8 cellular contexts compared by ENCODE assay signal in the genomic region with DNA sequence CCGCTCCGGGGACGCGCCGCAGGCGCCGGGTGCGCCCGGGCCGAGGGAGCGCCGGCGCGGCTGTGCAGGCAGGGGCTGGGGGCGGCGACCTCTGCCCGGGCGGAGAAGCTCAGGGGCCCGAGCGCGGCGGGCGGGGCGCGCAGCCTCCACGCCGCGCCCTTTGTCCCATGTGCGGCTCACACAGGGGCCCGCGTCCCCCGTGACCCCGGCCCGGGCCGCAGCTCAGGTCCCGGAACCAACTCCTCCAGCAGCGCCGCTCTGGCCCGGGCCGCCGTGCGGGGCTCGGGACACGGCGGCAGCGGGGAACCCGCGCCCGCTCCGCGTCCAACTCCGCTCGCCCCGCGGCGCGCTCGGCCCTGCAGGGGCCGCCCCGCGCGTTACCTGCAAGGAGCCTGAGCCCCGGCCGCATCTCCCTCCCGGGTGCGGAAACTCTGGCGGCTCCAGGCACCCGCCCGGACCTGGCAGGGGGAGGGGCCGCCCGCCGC. TPM values are rescaled to one million over a fixed set of nuclear protein-coding genes. Genes with fewer than 3 reads are reported as not detected.
DNase-seq lines count a peak whose midpoint lies in the region; ATAC-seq and TF ChIP-seq lines count a peak whose summit lies in the region.

A gene with protein sequence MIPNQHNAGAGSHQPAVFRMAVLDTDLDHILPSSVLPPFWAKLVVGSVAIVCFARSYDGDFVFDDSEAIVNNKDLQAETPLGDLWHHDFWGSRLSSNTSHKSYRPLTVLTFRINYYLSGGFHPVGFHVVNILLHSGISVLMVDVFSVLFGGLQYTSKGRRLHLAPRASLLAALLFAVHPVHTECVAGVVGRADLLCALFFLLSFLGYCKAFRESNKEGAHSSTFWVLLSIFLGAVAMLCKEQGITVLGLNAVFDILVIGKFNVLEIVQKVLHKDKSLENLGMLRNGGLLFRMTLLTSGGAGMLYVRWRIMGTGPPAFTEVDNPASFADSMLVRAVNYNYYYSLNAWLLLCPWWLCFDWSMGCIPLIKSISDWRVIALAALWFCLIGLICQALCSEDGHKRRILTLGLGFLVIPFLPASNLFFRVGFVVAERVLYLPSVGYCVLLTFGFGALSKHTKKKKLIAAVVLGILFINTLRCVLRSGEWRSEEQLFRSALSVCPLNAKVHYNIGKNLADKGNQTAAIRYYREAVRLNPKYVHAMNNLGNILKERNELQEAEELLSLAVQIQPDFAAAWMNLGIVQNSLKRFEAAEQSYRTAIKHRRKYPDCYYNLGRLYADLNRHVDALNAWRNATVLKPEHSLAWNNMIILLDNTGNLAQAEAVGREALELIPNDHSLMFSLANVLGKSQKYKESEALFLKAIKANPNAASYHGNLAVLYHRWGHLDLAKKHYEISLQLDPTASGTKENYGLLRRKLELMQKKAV (minus strand): TSS at position 433 of the 485 bp plus-strand sequence. CDS start 4,433 bp downstream, outside the sequence.

- ATAC-seq in HG03060 (IDR thresholded peaks at IDR 0.05; ENCODE audit: low read depth, unreplicated experiment) (peak; percentile 18), SK-N-SH treated with all-trans-retinoic acid at 6 μM for 48 hours (peak; percentile 26)

- peak within 1 kb of the TSS; percentile 77 for H3K27ac ChIP-seq in neural cell (ENCODE audit: low read length)

- no peaks in the 10 kb centered on the region for H4K20me1 ChIP-seq in neural cell (ENCODE audit: insufficient read depth)

- peaks cover 24% of the 10 kb centered on the region for H3K27me3 Mint-ChIP-seq in endothelial cell (ENCODE audit: unreplicated experiment)

- peak within 1 kb of the TSS; percentile 94 for H3K4me3 ChIP-seq in neural cell (ENCODE audit: low read length)

- DNase-seq in stimulated activated CD8-positive, alpha-beta memory T cell treated with anti-CD3 and anti-CD28 coated beads, Interleukin-15, amount 100 ng/mL, for 1 hour (ENCODE audit: low read depth), result peak; percentile 7
- DNase-seq in stimulated activated CD8-positive, alpha-beta memory T cell treated with anti-CD3 and anti-CD28 coated beads, Interleukin-4, amount 100 ng/mL, for 48 hours, result no peak
- peak; percentile 44 for DNase-seq in endothelial cell (ENCODE audit: low spot score)
- no peak for DNase-seq in dedifferentiated amniotic fluid mesenchymal stem cell (ENCODE audit: extremely low spot score)
- DNase-seq in central memory CD4-positive, alpha-beta T cell, result no peak

- no peaks in the 10 kb centered on the region for H3K9me3 ChIP-seq in neural cell (ENCODE audit: low read length)

- H3K4me1 Mint-ChIP-seq in endothelial cell (ENCODE audit: unreplicated experiment), result peaks cover 28% of the 10 kb centered on the region

- peak within 1 kb of the TSS; percentile 83 for H3K4me2 ChIP-seq in neural cell (ENCODE audit: low read length)

- TF ChIP-seq CTCF in endothelial cell (IDR thresholded peaks at IDR 0.05; ENCODE audit: unreplicated experiment) (no peak), neural cell (IDR thresholded peaks at IDR 0.05; ENCODE audit: poor library complexity, severe bottlenecking) (no peak)

- H3K9me3 Mint-ChIP-seq in endothelial cell (ENCODE audit: unreplicated experiment), result no peaks in the 10 kb centered on the region

- H3K79me2 ChIP-seq in neural cell (replicated peaks; ENCODE audit: insufficient read depth, low read length), result peaks cover 43% of the 10 kb centered on the region

- TF ChIP-seq EP300 in neural cell (conservative IDR thresholded peaks at IDR 0.05; ENCODE audit: poor library complexity, severe bottlenecking), result no peak

- H3K27me3 ChIP-seq in neural cell (ENCODE audit: insufficient read depth, low read depth, low read length), result no peaks in the 10 kb centered on the region

- H3K4me3 Mint-ChIP-seq in endothelial cell (ENCODE audit: unreplicated experiment), result peak within 1 kb of the TSS; percentile 99

- H3K27ac Mint-ChIP-seq in endothelial cell (ENCODE audit: unreplicated experiment), result peak within 1 kb of the TSS; percentile 91

- H3F3A ChIP-seq in neural cell (ENCODE audit: insufficient read depth, low read length, poor library complexity, severe bottlenecking), result no peaks in the 10 kb centered on the region

- peak within 1 kb of the TSS; percentile 76 for H3K9ac ChIP-seq in neural cell (ENCODE audit: low read length)

- peak; percentile 7 for TF ChIP-seq RAD21 in neural cell (conservative IDR thresholded peaks at IDR 0.05)

- no peaks in the 10 kb centered on the region for H3K36me3 ChIP-seq in neural cell (ENCODE audit: insufficient read depth, low read length)

- H3K36me3 Mint-ChIP-seq in endothelial cell (ENCODE audit: low read depth, unreplicated experiment), result peaks cover 17% of the 10 kb centered on the region

- no peaks in the 10 kb centered on the region for H3K9me2 ChIP-seq in neural cell (ENCODE audit: insufficient read depth, low read length)

- H2AFZ ChIP-seq in neural cell (ENCODE audit: low read depth, low read length), result peak within 1 kb of the TSS; percentile 60

TF ChIP-seq in SK-N-SH treated with all-trans-retinoic acid at 6 μM for 48 hours, 23 proteins besides CTCF, POLR2A, EP300 and RAD21 (continues in another document):
- TF ChIP-seq ZNF565 (CRISPR knock-in tag; conservative IDR thresholded peaks at IDR 0.05; ENCODE audit: low read depth) (no peak), CSDC2 (CRISPR knock-in tag; IDR thresholded peaks at IDR 0.05) (no peak)
- TF ChIP-seq, protein P1, sequence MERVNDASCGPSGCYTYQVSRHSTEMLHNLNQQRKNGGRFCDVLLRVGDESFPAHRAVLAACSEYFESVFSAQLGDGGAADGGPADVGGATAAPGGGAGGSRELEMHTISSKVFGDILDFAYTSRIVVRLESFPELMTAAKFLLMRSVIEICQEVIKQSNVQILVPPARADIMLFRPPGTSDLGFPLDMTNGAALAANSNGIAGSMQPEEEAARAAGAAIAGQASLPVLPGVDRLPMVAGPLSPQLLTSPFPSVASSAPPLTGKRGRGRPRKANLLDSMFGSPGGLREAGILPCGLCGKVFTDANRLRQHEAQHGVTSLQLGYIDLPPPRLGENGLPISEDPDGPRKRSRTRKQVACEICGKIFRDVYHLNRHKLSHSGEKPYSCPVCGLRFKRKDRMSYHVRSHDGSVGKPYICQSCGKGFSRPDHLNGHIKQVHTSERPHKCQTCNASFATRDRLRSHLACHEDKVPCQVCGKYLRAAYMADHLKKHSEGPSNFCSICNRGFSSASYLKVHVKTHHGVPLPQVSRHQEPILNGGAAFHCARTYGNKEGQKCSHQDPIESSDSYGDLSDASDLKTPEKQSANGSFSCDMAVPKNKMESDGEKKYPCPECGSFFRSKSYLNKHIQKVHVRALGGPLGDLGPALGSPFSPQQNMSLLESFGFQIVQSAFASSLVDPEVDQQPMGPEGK (CRISPR knock-in tag; IDR thresholded peaks at IDR 0.05; ENCODE audit: borderline replicate concordance), result no peak

TF ChIP-seq in neural cell, 6 proteins besides CTCF, POLR2A, EP300 and RAD21:
- TF ChIP-seq MXI1 (conservative IDR thresholded peaks at IDR 0.05; ENCODE audit: poor library complexity, severe bottlenecking) (no peak), SMC3 (conservative IDR thresholded peaks at IDR 0.05; ENCODE audit: poor library complexity) (peak; percentile 11), POLR2AphosphoS5 (IDR thresholded peaks at IDR 0.05) (no peak)
- TF ChIP-seq, protein P2, sequence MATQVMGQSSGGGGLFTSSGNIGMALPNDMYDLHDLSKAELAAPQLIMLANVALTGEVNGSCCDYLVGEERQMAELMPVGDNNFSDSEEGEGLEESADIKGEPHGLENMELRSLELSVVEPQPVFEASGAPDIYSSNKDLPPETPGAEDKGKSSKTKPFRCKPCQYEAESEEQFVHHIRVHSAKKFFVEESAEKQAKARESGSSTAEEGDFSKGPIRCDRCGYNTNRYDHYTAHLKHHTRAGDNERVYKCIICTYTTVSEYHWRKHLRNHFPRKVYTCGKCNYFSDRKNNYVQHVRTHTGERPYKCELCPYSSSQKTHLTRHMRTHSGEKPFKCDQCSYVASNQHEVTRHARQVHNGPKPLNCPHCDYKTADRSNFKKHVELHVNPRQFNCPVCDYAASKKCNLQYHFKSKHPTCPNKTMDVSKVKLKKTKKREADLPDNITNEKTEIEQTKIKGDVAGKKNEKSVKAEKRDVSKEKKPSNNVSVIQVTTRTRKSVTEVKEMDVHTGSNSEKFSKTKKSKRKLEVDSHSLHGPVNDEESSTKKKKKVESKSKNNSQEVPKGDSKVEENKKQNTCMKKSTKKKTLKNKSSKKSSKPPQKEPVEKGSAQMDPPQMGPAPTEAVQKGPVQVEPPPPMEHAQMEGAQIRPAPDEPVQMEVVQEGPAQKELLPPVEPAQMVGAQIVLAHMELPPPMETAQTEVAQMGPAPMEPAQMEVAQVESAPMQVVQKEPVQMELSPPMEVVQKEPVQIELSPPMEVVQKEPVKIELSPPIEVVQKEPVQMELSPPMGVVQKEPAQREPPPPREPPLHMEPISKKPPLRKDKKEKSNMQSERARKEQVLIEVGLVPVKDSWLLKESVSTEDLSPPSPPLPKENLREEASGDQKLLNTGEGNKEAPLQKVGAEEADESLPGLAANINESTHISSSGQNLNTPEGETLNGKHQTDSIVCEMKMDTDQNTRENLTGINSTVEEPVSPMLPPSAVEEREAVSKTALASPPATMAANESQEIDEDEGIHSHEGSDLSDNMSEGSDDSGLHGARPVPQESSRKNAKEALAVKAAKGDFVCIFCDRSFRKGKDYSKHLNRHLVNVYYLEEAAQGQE (IDR thresholded peaks at IDR 0.05; ENCODE audit: borderline replicate concordance), result no peak

RNA-seq across cellular contexts. Expression of the gene that starts here (rescaled TPM):
- 40.1 TPM for total RNA-seq in endothelial cell (ENCODE audit: unreplicated experiment)
- 119 and 123 TPM in 2 replicates for polyA plus RNA-seq in neural cell
- 182 and 183 TPM in 2 replicates for polyA minus RNA-seq in neural cell

Comparison
In these comparisons a context has a peak if more than half of its experiments do, and no peak if none do; other contexts are left out.
1. DNase-seq: peak in stimulated activated CD8-positive, alpha-beta memory T cell treated with anti-CD3 and anti-CD28 coated beads, Interleukin-15, amount 100 ng/mL, for 1 hour (single experiment) and endothelial cell (single experiment); none in stimulated activated CD8-positive, alpha-beta memory T cell treated with anti-CD3 and anti-CD28 coated beads, Interleukin-4, amount 100 ng/mL, for 48 hours (single experiment), dedifferentiated amniotic fluid mesenchymal stem cell (single experiment) and central memory CD4-positive, alpha-beta T cell (single experiment).